In genomic region chr16:2009791-2010510, GRCh38 we compare ENCODE assay signal across 1 cellular context.
A peak's percentile ranks its signal among the peaks of the same experiment; 100 is the strongest.
TF ChIP-seq lines count a peak whose summit lies in the region.

ZNF598 (minus strand) TSS chr16:2009821.

TF ChIP-seq in K562, 482 proteins besides CTCF, POLR2A, EP300 and RAD21 (continued from another document and continues in another):
- TF ChIP-seq, protein P1, sequence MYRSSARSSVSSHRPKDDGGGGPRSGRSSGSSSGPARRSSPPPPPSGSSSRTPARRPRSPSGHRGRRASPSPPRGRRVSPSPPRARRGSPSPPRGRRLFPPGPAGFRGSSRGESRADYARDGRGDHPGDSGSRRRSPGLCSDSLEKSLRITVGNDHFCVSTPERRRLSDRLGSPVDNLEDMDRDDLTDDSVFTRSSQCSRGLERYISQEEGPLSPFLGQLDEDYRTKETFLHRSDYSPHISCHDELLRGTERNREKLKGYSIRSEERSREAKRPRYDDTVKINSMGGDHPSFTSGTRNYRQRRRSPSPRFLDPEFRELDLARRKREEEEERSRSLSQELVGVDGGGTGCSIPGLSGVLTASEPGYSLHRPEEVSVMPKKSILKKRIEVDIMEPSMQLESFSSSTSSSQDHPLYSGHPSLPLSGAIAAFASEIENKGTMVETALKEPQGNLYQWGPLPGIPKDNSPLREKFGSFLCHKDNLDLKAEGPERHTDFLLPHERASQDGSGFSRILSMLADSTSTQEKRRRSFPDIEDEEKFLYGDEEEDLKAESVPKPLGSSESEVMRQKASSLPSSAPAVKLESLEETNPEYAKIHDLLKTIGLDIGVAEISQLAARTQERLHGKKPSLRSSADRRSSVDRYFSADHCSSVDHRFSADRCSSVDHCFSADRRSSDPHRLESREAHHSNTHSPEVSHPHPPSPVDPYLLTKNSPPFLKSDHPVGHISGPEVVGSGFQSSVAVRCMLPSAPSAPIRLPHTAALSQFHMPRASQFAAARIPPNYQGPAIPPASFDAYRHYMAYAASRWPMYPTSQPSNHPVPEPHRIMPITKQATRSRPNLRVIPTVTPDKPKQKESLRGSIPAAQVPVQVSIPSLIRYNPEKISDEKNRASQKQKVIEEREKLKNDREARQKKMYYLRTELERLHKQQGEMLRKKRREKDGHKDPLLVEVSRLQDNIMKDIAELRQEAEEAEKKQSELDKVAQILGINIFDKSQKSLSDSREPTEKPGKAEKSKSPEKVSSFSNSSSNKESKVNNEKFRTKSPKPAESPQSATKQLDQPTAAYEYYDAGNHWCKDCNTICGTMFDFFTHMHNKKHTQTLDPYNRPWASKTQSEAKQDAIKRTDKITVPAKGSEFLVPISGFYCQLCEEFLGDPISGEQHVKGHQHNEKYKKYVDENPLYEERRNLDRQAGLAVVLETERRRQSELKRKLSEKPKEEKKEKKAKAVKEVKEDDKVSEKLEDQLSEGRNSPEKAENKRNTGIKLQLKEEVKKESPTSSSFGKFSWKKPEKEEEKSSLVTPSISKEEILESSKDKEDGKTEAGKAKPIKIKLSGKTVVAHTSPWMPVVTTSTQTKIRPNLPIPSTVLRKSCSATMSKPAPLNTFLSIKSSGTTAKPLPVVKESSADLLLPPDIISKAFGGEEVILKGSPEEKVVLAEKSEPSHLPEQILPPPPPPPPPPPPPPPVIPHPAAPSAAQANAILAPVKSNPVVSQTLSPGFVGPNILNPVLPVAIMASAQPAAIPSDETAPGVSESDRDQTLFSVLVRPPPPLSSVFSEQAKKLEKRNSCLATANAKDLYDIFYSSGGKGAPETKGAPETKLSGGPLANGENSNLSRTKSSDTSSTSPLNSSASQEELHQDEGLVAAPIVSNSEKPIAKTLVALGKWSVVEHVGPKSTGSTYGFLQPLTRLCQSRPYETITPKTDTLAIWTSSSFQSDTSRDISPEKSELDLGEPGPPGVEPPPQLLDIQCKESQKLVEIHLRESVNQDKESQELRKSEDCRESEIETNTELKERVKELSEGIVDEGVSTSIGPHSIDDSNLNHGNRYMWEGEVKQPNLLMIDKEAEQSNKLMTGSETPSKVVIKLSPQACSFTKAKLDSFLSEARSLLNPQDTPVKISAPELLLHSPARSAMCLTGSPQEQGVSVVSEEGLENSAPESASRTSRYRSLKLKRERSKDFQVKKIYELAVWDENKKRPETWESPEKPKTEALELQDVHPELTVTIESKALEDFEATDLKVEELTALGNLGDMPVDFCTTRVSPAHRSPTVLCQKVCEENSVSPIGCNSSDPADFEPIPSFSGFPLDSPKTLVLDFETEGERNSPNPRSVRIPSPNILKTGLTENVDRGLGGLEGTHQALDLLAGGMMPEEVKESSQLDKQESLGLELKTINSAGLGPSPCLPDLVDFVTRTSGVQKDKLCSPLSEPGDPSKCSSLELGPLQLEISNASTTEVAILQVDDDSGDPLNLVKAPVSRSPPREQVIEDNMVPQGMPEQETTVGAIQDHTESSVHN (IDR thresholded peaks at IDR 0.05; ENCODE audit: borderline replicate concordance in 1 of 2, low read depth in 1 of 2) = 0 out of 4 replicates have a peak, but pooled peaks of 1 of the 2 experiments have one; percentile 28
- TF ChIP-seq SMAD4 (CRISPR knock-in tag; conservative IDR thresholded peaks at IDR 0.05) (peak; percentile 74), FOXA3 (CRISPR knock-in tag; conservative IDR thresholded peaks at IDR 0.05 in 1 of 2, IDR thresholded peaks at IDR 0.05 in 1 of 2) (no peak), ZNF655 (CRISPR knock-in tag; IDR thresholded peaks at IDR 0.05) (no peak), DIDO1 (tag; IDR thresholded peaks at IDR 0.05; ENCODE audit: low read depth) (0 out of 2 replicates have a peak, but pooled peaks have one; percentile 38), SPI1 (IDR thresholded peaks at IDR 0.05; ENCODE audit: borderline replicate concordance, low read depth, low read length) (peak; percentile 68; the same call in 1 of the 2 replicates), ZNF740 (CRISPR knock-in tag; IDR thresholded peaks at IDR 0.05) (no peak), ZNF740 (tag; IDR thresholded peaks at IDR 0.05) (0 out of 4 replicates have a peak, but pooled peaks of 1 of the 2 experiments have one; percentile 37), TAF9B (IDR thresholded peaks at IDR 0.05; ENCODE audit: partially characterized antibody) (peak; percentile 82), DACH1 (IDR thresholded peaks at IDR 0.05; ENCODE audit: partially characterized antibody) (no peak), MEIS2 (IDR thresholded peaks at IDR 0.05; ENCODE audit: partially characterized antibody) (no peak), PHF21A (IDR thresholded peaks at IDR 0.05; ENCODE audit: borderline replicate concordance, low read depth) (no peak), POLR2AphosphoS2 (IDR thresholded peaks at IDR 0.05; ENCODE audit: low read length) (no peak), KLF13 (tag; IDR thresholded peaks at IDR 0.05; ENCODE audit: borderline replicate concordance, low read depth) (peak; percentile 38; the same call in 1 of the 2 replicates), HES1 (IDR thresholded peaks at IDR 0.05; ENCODE audit: low read depth) (0 out of 2 replicates have a peak, but pooled peaks have one; percentile 17), HDAC2 (IDR thresholded peaks at IDR 0.05) (peak; percentile 87; the same call in 1 of the 2 replicates), RBBP5 (IDR thresholded peaks at IDR 0.05; ENCODE audit: borderline replicate concordance, insufficient read depth, low read length, poor library complexity, severe bottlenecking) (peak; percentile 79), IRF1 (CRISPR knock-in tag; IDR thresholded peaks at IDR 0.05; ENCODE audit: borderline replicate concordance) (no peak), PHB2 (IDR thresholded peaks at IDR 0.05; ENCODE audit: low read depth) (no peak), SMARCA4 (IDR thresholded peaks at IDR 0.05) (no peak), THAP7 (CRISPR knock-in tag; IDR thresholded peaks at IDR 0.05) (0 out of 2 replicates have a peak, but pooled peaks have one; percentile 60), ZNF584 (CRISPR knock-in tag; IDR thresholded peaks at IDR 0.05; ENCODE audit: low read depth) (no peak), PTTG1 (tag; IDR thresholded peaks at IDR 0.05; ENCODE audit: low read depth) (no peak), ZNF408 (CRISPR knock-in tag; IDR thresholded peaks at IDR 0.05; ENCODE audit: low read depth) (no peak), ZNF165 (CRISPR knock-in tag; IDR thresholded peaks at IDR 0.05; ENCODE audit: borderline replicate concordance) (no peak), GABPB1 (CRISPR knock-in tag; IDR thresholded peaks at IDR 0.05) (peak; percentile 90), NR3C1 (CRISPR knock-in tag; IDR thresholded peaks at IDR 0.05) (peak; percentile 69; the same call in 1 of the 2 replicates), SETDB1 (IDR thresholded peaks at IDR 0.05; ENCODE audit: low read length) (no peak), CHAMP1 (IDR thresholded peaks at IDR 0.05) (no peak), ZNF830 (CRISPR knock-in tag; IDR thresholded peaks at IDR 0.05) (no peak), RFX1 (IDR thresholded peaks at IDR 0.05) (no peak), ZNF785 (CRISPR knock-in tag; IDR thresholded peaks at IDR 0.05) (no peak), ARHGAP35 (IDR thresholded peaks at IDR 0.05; ENCODE audit: partially characterized antibody) (no peak)
- TF ChIP-seq, protein P2, sequence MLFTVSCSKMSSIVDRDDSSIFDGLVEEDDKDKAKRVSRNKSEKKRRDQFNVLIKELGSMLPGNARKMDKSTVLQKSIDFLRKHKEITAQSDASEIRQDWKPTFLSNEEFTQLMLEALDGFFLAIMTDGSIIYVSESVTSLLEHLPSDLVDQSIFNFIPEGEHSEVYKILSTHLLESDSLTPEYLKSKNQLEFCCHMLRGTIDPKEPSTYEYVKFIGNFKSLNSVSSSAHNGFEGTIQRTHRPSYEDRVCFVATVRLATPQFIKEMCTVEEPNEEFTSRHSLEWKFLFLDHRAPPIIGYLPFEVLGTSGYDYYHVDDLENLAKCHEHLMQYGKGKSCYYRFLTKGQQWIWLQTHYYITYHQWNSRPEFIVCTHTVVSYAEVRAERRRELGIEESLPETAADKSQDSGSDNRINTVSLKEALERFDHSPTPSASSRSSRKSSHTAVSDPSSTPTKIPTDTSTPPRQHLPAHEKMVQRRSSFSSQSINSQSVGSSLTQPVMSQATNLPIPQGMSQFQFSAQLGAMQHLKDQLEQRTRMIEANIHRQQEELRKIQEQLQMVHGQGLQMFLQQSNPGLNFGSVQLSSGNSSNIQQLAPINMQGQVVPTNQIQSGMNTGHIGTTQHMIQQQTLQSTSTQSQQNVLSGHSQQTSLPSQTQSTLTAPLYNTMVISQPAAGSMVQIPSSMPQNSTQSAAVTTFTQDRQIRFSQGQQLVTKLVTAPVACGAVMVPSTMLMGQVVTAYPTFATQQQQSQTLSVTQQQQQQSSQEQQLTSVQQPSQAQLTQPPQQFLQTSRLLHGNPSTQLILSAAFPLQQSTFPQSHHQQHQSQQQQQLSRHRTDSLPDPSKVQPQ (CRISPR knock-in tag; IDR thresholded peaks at IDR 0.05; ENCODE audit: borderline replicate concordance) = no peak
- TF ChIP-seq, protein P3, sequence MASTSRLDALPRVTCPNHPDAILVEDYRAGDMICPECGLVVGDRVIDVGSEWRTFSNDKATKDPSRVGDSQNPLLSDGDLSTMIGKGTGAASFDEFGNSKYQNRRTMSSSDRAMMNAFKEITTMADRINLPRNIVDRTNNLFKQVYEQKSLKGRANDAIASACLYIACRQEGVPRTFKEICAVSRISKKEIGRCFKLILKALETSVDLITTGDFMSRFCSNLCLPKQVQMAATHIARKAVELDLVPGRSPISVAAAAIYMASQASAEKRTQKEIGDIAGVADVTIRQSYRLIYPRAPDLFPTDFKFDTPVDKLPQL (IDR thresholded peaks at IDR 0.05; ENCODE audit: extremely low read depth, insufficient read length) = no peak
- TF ChIP-seq, protein P4, sequence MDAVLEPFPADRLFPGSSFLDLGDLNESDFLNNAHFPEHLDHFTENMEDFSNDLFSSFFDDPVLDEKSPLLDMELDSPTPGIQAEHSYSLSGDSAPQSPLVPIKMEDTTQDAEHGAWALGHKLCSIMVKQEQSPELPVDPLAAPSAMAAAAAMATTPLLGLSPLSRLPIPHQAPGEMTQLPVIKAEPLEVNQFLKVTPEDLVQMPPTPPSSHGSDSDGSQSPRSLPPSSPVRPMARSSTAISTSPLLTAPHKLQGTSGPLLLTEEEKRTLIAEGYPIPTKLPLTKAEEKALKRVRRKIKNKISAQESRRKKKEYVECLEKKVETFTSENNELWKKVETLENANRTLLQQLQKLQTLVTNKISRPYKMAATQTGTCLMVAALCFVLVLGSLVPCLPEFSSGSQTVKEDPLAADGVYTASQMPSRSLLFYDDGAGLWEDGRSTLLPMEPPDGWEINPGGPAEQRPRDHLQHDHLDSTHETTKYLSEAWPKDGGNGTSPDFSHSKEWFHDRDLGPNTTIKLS (IDR thresholded peaks at IDR 0.05; ENCODE audit: borderline replicate concordance, low read depth) = peak; percentile 97
